Comparison of ENCODE assay signal across 2 cellular contexts in genomic region chr20:23702021-23702420, GRCh38.
TF ChIP-seq lines count a peak whose summit lies in the region.

No MANE protein-coding gene starts in this region.

TF ChIP-seq in IMR-90, 13 proteins besides CTCF, POLR2A, EP300 and RAD21:
- TF ChIP-seq BHLHE40 (IDR thresholded peaks at IDR 0.05; ENCODE audit: low read depth, low read length) = no peak
- TF ChIP-seq USF2 (IDR thresholded peaks at IDR 0.05; ENCODE audit: low read depth, low read length) = no peak
- TF ChIP-seq RFX5 (IDR thresholded peaks at IDR 0.05; ENCODE audit: low read depth, low read length) = no peak
- TF ChIP-seq FOS (IDR thresholded peaks at IDR 0.05; ENCODE audit: low read depth, low read length) = no peak
- no peak for TF ChIP-seq SMC3 (IDR thresholded peaks at IDR 0.05; ENCODE audit: low read depth, low read length)
- no peak for TF ChIP-seq NFE2L2 (IDR thresholded peaks at IDR 0.05; ENCODE audit: low read depth, low read length)
- TF ChIP-seq MAFK (IDR thresholded peaks at IDR 0.05; ENCODE audit: low read depth, low read length) = no peak
- no peak for TF ChIP-seq CEBPB (IDR thresholded peaks at IDR 0.05; ENCODE audit: low read depth, low read length)
- TF ChIP-seq MAZ (IDR thresholded peaks at IDR 0.05; ENCODE audit: borderline replicate concordance, low read depth, low read length) = no peak
- TF ChIP-seq, protein P1, sequence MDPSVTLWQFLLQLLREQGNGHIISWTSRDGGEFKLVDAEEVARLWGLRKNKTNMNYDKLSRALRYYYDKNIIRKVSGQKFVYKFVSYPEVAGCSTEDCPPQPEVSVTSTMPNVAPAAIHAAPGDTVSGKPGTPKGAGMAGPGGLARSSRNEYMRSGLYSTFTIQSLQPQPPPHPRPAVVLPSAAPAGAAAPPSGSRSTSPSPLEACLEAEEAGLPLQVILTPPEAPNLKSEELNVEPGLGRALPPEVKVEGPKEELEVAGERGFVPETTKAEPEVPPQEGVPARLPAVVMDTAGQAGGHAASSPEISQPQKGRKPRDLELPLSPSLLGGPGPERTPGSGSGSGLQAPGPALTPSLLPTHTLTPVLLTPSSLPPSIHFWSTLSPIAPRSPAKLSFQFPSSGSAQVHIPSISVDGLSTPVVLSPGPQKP (IDR thresholded peaks at IDR 0.05; ENCODE audit: borderline replicate concordance, low read depth, low read length) = no peak
- no peak for TF ChIP-seq MXI1 (IDR thresholded peaks at IDR 0.05; ENCODE audit: borderline replicate concordance, low read depth, low read length)
- TF ChIP-seq RCOR1 (IDR thresholded peaks at IDR 0.05; ENCODE audit: insufficient replicate concordance, low read length) = no peak
- no peak for TF ChIP-seq CHD1 (IDR thresholded peaks at IDR 0.05; ENCODE audit: low read depth, low read length)

TF ChIP-seq in endothelial cell of umbilical vein, 7 proteins besides CTCF, POLR2A, EP300 and RAD21:
- no peak for TF ChIP-seq MAX (IDR thresholded peaks at IDR 0.05; ENCODE audit: insufficient read depth, insufficient read length)
- no peak for TF ChIP-seq JUN (IDR thresholded peaks at IDR 0.05; ENCODE audit: borderline replicate concordance, insufficient read depth, insufficient read length, low read depth)
- no peak for TF ChIP-seq POLR2AphosphoS5 (IDR thresholded peaks at IDR 0.05; ENCODE audit: insufficient read depth, low read depth, low read length)
- TF ChIP-seq GATA2 (IDR thresholded peaks at IDR 0.05; ENCODE audit: insufficient read depth, insufficient read length, low read depth, low read length) = no peak
- no peak for TF ChIP-seq EZH2 (IDR thresholded peaks at IDR 0.05; ENCODE audit: borderline replicate concordance, low read depth, low read length, severe bottlenecking)
TF ChIP-seq in endothelial cell of umbilical vein: peak in this region for 0.
